ENCODE assay signal across 28 cellular contexts in genomic region chr15:86002444-86002843, GRCh38.
DNase-seq lines count a peak whose midpoint lies in the region; ATAC-seq, FAIRE-seq and TF ChIP-seq lines count a peak whose summit lies in the region.
"Had no signal": no experiment of that assay in that cellular context is flagged by ENCODE, and none has a peak within 500 bp of the region (broad histone marks: within the 10 kb centered on the region; RNA-seq: fewer than 3 reads in every experiment).

No MANE protein-coding gene starts in this region.

- H3K4me1 ChIP-seq in foreskin keratinocyte, result no peaks in the 10 kb centered on the region
- no peaks in the 10 kb centered on the region for H3K4me1 ChIP-seq in BE2C
- H3K4me1 ChIP-seq: left lung had no signal

- peak; percentile 13 for TF ChIP-seq CTCF in D721Med (IDR thresholded peaks at IDR 0.05; ENCODE audit: insufficient read depth, missing control alignments)
- no peak for TF ChIP-seq CTCF in nephron (IDR thresholded peaks at IDR 0.05; ENCODE audit: unreplicated experiment in 3 of 3)
- no peak for TF ChIP-seq CTCF in foreskin keratinocyte (conservative IDR thresholded peaks at IDR 0.05)
- TF ChIP-seq CTCF in BE2C (IDR thresholded peaks at IDR 0.05; ENCODE audit: low read depth, low read length), result no peak

- peak; percentile 95 for FAIRE-seq in D721Med (lab: Jason Lieb, UNC)
- FAIRE-seq: H54 had no signal

- no peaks in the 10 kb centered on the region for H3K27me3 ChIP-seq in foreskin keratinocyte
- no peaks in the 10 kb centered on the region for H3K27me3 ChIP-seq in BE2C
- H3K27me3 ChIP-seq: left lung had no signal

- H3K36me3 ChIP-seq in BE2C, result no peaks in the 10 kb centered on the region
- H3K36me3 ChIP-seq: esophagus squamous epithelium, left lung had no signal

- no peaks in the 10 kb centered on the region for H3K9me3 ChIP-seq in BE2C
- H3K9me3 ChIP-seq: esophagus squamous epithelium, left lung had no signal

- H3K9me3 Mint-ChIP-seq in nephron, result no peaks in the 10 kb centered on the region
- no peaks in the 10 kb centered on the region for H3K9me3 Mint-ChIP-seq in T-cell
- H3K9me3 Mint-ChIP-seq: central memory CD8-positive, alpha-beta T cell; dendritic cell treated with granulocyte-macrophage colony-stimulating factor and Interleukin-4, amounts not matched to agents 40 ng/mL and 50 ng/mL, for 4 days; IgD-negative memory B cell; naive B cell; stimulated activated naive CD8-positive, alpha-beta T cell treated with anti-CD3 and anti-CD28 coated beads, Interleukin-15, amount 100 ng/mL, for 72 hours had no signal

- no peak overlapping the region for H3K4me3 ChIP-seq in BE2C (ENCODE audit: low read depth, low read length)
- H3K4me3 ChIP-seq: esophagus squamous epithelium, left lung, skin epidermis had no signal

- H3K27me3 Mint-ChIP-seq in nephron (ENCODE audit: low read depth), result peaks cover 9% of the 10 kb centered on the region
- H3K27me3 Mint-ChIP-seq in T-cell, result peaks cover 6 to 9% of the 10 kb centered on the region in 2 donors
- H3K27me3 Mint-ChIP-seq: dendritic cell treated with granulocyte-macrophage colony-stimulating factor and Interleukin-4, amounts not matched to agents 40 ng/mL and 50 ng/mL, for 4 days had no signal

- H3K27ac ChIP-seq in foreskin keratinocyte, result no peak overlapping the region
- H3K27ac ChIP-seq: esophagus squamous epithelium, left lung, RWPE1, skin epidermis had no signal

- H3K4me3 Mint-ChIP-seq in nephron, result peak overlapping the region in 1 of 3 experiments; percentile 8
- H3K4me3 Mint-ChIP-seq in T-cell, result no peak overlapping the region
- H3K4me3 Mint-ChIP-seq: activated CD8-positive, alpha-beta T cell treated with anti-CD3 and anti-CD28 coated beads, Interleukin-2, amount 10 ng/mL, durations not matched to agents 7 days and 5 days; central memory CD8-positive, alpha-beta T cell; dendritic cell treated with granulocyte-macrophage colony-stimulating factor and Interleukin-4, amounts not matched to agents 40 ng/mL and 50 ng/mL, for 4 days; naive B cell; stimulated activated naive CD8-positive, alpha-beta T cell treated with anti-CD3 and anti-CD28 coated beads, Interleukin-15, amount 100 ng/mL, for 72 hours had no signal

- H3K36me3 Mint-ChIP-seq in nephron (ENCODE audit: low read depth) (no peaks in the 10 kb centered on the region), T-cell (no peaks in the 10 kb centered on the region)
- H3K36me3 Mint-ChIP-seq: IgD-negative memory B cell, naive B cell had no signal

- H3K4me1 Mint-ChIP-seq in nephron, result peaks cover 19% of the 10 kb centered on the region
- H3K4me1 Mint-ChIP-seq in T-cell, result no peaks in the 10 kb centered on the region
- H3K4me1 Mint-ChIP-seq: central memory CD8-positive, alpha-beta T cell; IgD-negative memory B cell; naive B cell; stimulated activated naive CD8-positive, alpha-beta T cell treated with anti-CD3 and anti-CD28 coated beads, Interleukin-15, amount 100 ng/mL, for 72 hours had no signal

- DNase-seq in D721Med (ENCODE audit: insufficient read length, low spot score), result peak; percentile 52
- DNase-seq in NCI-H1417 treated with DMSO at 0.1 percent for 48 hours (lab: John Stamatoyannopoulos, UW), result peak; percentile 11
- peak; percentile 95 for DNase-seq in NCI-H82 treated with DMSO at 0.1 percent for 48 hours (lab: John Stamatoyannopoulos, UW; ENCODE audit: unreplicated experiment)
- DNase-seq in foreskin keratinocyte, result no peak
- DNase-seq in T-cell, result no peak
- DNase-seq in BE2C, result no peak
- DNase-seq: activated CD8-positive, alpha-beta T cell treated with anti-CD3 and anti-CD28 coated beads, Interleukin-2, amount 10 ng/mL, durations not matched to agents 7 days and 5 days; activated effector memory CD4-positive, alpha-beta T cell treated with anti-CD3 and anti-CD28 coated beads, Interleukin-2, amount 50 U/mL, for 16 hours; DMS79; esophagus squamous epithelium; GDM1; hypothalamus; left lung; mesendoderm; naive B cell; NCI-H1436; NCI-H748 treated with DMSO at 0.1 percent for 48 hours; stimulated activated CD4-positive, alpha-beta T cell treated with anti-CD3 and anti-CD28 coated beads, Interleukin-1b, Interleukin-23, amount 100 ng/mL, for 48 hours; stimulated activated CD8-positive, alpha-beta memory T cell treated with anti-CD3 and anti-CD28 coated beads, Interleukin-4, amount 100 ng/mL, for 48 hours; stimulated activated naive CD8-positive, alpha-beta T cell treated with anti-CD3 and anti-CD28 coated beads, Interleukin-15, amount 100 ng/mL, for 72 hours had no signal

- ATAC-seq in HG02885 (IDR thresholded peaks at IDR 0.05; ENCODE audit: poor library complexity, unreplicated experiment), result no peak
- ATAC-seq in foreskin keratinocyte, result no peak
- no peak for ATAC-seq in T-cell (replicated peaks in 1 of 4)
- ATAC-seq: activated CD8-positive, alpha-beta T cell treated with anti-CD3 and anti-CD28 coated beads, Interleukin-2, amount 10 ng/mL, durations not matched to agents 7 days and 5 days; left lung; stimulated activated naive CD8-positive, alpha-beta T cell treated with anti-CD3 and anti-CD28 coated beads, Interleukin-15, amount 100 ng/mL, for 72 hours had no signal

- POLR2A ChIA-PET in T-cell (lab: Charles Lee), result no interaction called here

- H3K27ac Mint-ChIP-seq in nephron, result peak overlapping the region in 2 of 3 experiments; percentile 0 to 69
- H3K27ac Mint-ChIP-seq in T-cell, result no peak overlapping the region
- H3K27ac Mint-ChIP-seq: activated CD8-positive, alpha-beta T cell treated with anti-CD3 and anti-CD28 coated beads, Interleukin-2, amount 10 ng/mL, durations not matched to agents 7 days and 5 days; dendritic cell treated with granulocyte-macrophage colony-stimulating factor and Interleukin-4, amounts not matched to agents 40 ng/mL and 50 ng/mL, for 4 days; IgD-negative memory B cell; naive B cell; stimulated activated naive CD8-positive, alpha-beta T cell treated with anti-CD3 and anti-CD28 coated beads, Interleukin-15, amount 100 ng/mL, for 72 hours had no signal

- CTCF ChIA-PET in T-cell (lab: Charles Lee), result no interaction called here

Comparison
In these comparisons a context has a peak if more than half of its experiments do, and no peak if none do; other contexts are left out.
1. DNase-seq: peak in D721Med (single experiment), NCI-H1417 treated with DMSO at 0.1 percent for 48 hours (single experiment) and NCI-H82 treated with DMSO at 0.1 percent for 48 hours (single experiment); none in foreskin keratinocyte (0 of 2), T-cell (0 of 34) and BE2C (single experiment).
2. H3K27ac Mint-ChIP-seq: peak in nephron (2 of 3); none in T-cell (0 of 2).